Comparison of ENCODE assay signal across 22 cellular contexts in the genomic region with DNA sequence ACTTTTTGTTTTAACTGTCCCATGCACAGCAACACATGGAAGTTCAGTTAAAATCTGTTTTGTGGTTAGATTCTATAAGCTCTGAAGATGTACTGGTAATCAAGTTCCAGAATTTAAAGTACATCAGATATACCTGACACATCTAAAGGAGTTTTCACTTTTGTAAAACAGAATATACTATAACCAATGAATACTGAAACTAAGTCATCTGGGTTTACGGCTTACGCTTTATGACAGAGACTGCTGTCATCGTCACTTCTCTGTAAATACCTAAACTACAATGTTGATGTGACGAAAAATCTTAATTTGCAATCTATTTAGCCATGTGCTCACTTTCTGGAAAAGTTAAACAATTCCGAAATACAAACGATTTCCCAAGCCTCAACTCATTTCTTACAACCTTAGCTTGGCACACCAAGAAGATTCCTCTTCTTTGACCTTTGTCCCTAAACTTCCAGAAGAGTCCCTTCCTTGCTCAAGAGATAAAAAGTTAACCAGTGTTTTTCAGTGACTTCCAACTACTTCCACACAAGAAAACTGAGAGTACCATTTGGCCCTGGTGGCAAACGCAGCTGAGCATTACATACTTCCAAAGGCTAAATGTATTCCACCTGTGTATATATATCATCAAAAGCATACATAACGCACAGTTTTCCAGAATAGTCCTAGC. TPM values are rescaled to one million over a fixed set of nuclear protein-coding genes. Genes with fewer than 3 reads are reported as not detected.
"Had no signal": no experiment of that assay in that cellular context is flagged by ENCODE, and none has a peak within 500 bp of the region (broad histone marks: within the 10 kb centered on the region; RNA-seq: fewer than 3 reads in every experiment).

No MANE protein-coding gene starts in this region.

- H3K27me3 Mint-ChIP-seq: activated B cell treated with CpG ODN at 0.5 μM for 24 hours; activated CD4-positive, alpha-beta T cell treated with anti-CD3 and anti-CD28 coated beads, Interleukin-2, amount 10 ng/mL, durations not matched to agents 24 days and 14 days; activated CD8-positive, alpha-beta T cell treated with anti-CD3 and anti-CD28 coated beads for 36 hours; brain; effector memory CD8-positive, alpha-beta T cell; stimulated activated naive CD8-positive, alpha-beta T cell treated with anti-CD3 and anti-CD28 coated beads, Interleukin-15, amount 100 ng/mL, for 72 hours had no signal

- H3K4me3 ChIP-seq: esophagus squamous epithelium, lung, right atrium auricular region, vagina had no signal

- H3K27me3 ChIP-seq: esophagus squamous epithelium, right atrium auricular region, vagina had no signal

- H3K4me3 Mint-ChIP-seq: activated B cell treated with CpG ODN at 0.5 μM for 24 hours; activated CD4-positive, alpha-beta T cell treated with anti-CD3 and anti-CD28 coated beads, Interleukin-2, amount 10 ng/mL, durations not matched to agents 24 days and 14 days; activated CD8-positive, alpha-beta T cell treated with anti-CD3 and anti-CD28 coated beads for 36 hours; activated T-helper 1 cell treated with anti-CD3 and anti-CD28 coated beads, Interleukin-12 subunit alpha, Interleukin-12 subunit beta, Interleukin-2, Interleukin-4 antibody, amounts not matched to agents 30 ng/mL and 10 ng/mL and 1 ng/mL, durations not matched to agents 14 hours and 24 hours and 36 hours; brain; effector memory CD8-positive, alpha-beta T cell; mesothelial cell of epicardium; nephron; stimulated activated naive CD8-positive, alpha-beta T cell treated with anti-CD3 and anti-CD28 coated beads, Interleukin-15, amount 100 ng/mL, for 72 hours had no signal

- H3K9me3 Mint-ChIP-seq: activated B cell treated with CpG ODN at 0.5 μM for 24 hours; activated CD4-positive, alpha-beta T cell treated with anti-CD3 and anti-CD28 coated beads, Interleukin-2, amount 10 ng/mL, durations not matched to agents 24 days and 14 days; activated CD8-positive, alpha-beta T cell treated with anti-CD3 and anti-CD28 coated beads for 36 hours; activated T-helper 1 cell treated with anti-CD3 and anti-CD28 coated beads, Interleukin-12 subunit alpha, Interleukin-12 subunit beta, Interleukin-2, Interleukin-4 antibody, amounts not matched to agents 30 ng/mL and 10 ng/mL and 1 ng/mL, durations not matched to agents 14 hours and 24 hours and 36 hours; brain; effector memory CD8-positive, alpha-beta T cell; mesothelial cell of epicardium; nephron; stimulated activated naive CD8-positive, alpha-beta T cell treated with anti-CD3 and anti-CD28 coated beads, Interleukin-15, amount 100 ng/mL, for 72 hours had no signal

- DNase-seq: activated B cell treated with CpG ODN at 0.5 μM for 24 hours; activated CD4-positive, alpha-beta T cell treated with anti-CD3 and anti-CD28 coated beads, Interleukin-2, amount 10 ng/mL, durations not matched to agents 24 days and 14 days; activated CD8-positive, alpha-beta memory T cell treated with anti-CD3 and anti-CD28 coated beads, Interleukin-2, amount 50 U/mL, for 4 hours; activated CD8-positive, alpha-beta T cell treated with anti-CD3 and anti-CD28 coated beads for 36 hours; activated naive CD4-positive, alpha-beta T cell treated with Interleukin-2 at 50 U/mL for 16 hours; anterior cingulate cortex; caudate nucleus; effector memory CD8-positive, alpha-beta T cell; esophagus squamous epithelium; left colon; nucleus accumbens; posterior cingulate gyrus; stimulated activated naive CD8-positive, alpha-beta T cell treated with anti-CD3 and anti-CD28 coated beads, Interleukin-15, amount 100 ng/mL, for 72 hours; SW 1271; trophoblast cell had no signal

- ATAC-seq: activated CD8-positive, alpha-beta T cell treated with anti-CD3 and anti-CD28 coated beads for 36 hours; effector memory CD8-positive, alpha-beta T cell; left colon; stimulated activated naive CD8-positive, alpha-beta T cell treated with anti-CD3 and anti-CD28 coated beads, Interleukin-15, amount 100 ng/mL, for 72 hours had no signal

- H3K4me1 Mint-ChIP-seq: activated B cell treated with CpG ODN at 0.5 μM for 24 hours; stimulated activated naive CD8-positive, alpha-beta T cell treated with anti-CD3 and anti-CD28 coated beads, Interleukin-15, amount 100 ng/mL, for 72 hours had no signal

- H3K4me1 ChIP-seq: vagina had no signal

- H3K9me3 ChIP-seq: esophagus squamous epithelium, right atrium auricular region, vagina had no signal

- H3K27ac Mint-ChIP-seq: activated B cell treated with CpG ODN at 0.5 μM for 24 hours; activated CD4-positive, alpha-beta T cell treated with anti-CD3 and anti-CD28 coated beads, Interleukin-2, amount 10 ng/mL, durations not matched to agents 24 days and 14 days; activated CD8-positive, alpha-beta T cell treated with anti-CD3 and anti-CD28 coated beads for 36 hours; activated T-helper 1 cell treated with anti-CD3 and anti-CD28 coated beads, Interleukin-12 subunit alpha, Interleukin-12 subunit beta, Interleukin-2, Interleukin-4 antibody, amounts not matched to agents 30 ng/mL and 10 ng/mL and 1 ng/mL, durations not matched to agents 14 hours and 24 hours and 36 hours; brain; mesothelial cell of epicardium; stimulated activated naive CD8-positive, alpha-beta T cell treated with anti-CD3 and anti-CD28 coated beads, Interleukin-15, amount 100 ng/mL, for 72 hours had no signal

- H3K27ac ChIP-seq: esophagus squamous epithelium, right atrium auricular region, vagina had no signal

RNA-seq across cellular contexts. Expression of a gene that starts 56.8 kb away (rescaled TPM):
- total RNA-seq: vagina had no signal
